ENCODE assay signal across 9 cellular contexts in the genomic region with DNA sequence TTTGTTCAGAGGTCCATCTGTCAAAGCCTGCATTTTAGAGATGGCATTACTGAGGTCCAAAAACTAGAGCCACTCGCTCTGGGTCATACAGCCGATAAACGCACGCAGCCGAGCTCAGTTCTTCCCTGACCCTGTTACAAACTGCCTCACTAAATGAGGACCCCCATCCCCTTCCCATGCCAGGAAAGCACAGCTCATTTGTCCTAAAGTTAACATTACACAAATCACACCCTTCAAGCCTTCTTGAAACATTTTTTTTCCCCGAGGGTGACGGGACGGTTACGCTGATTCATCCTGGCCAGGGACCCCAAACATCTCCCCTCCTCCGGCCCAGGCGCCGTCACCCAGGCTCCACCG. TPM values are rescaled to one million over a fixed set of nuclear protein-coding genes. Genes with fewer than 3 reads are reported as not detected.
DNase-seq lines count a peak whose midpoint lies in the region; ATAC-seq and TF ChIP-seq lines count a peak whose summit lies in the region.
"Had no signal": no experiment of that assay in that cellular context is flagged by ENCODE, and none has a peak within 500 bp of the region (broad histone marks: within the 10 kb centered on the region; RNA-seq: fewer than 3 reads in every experiment).

No MANE protein-coding gene starts in this region.

- TF ChIP-seq CTCF in right atrium auricular region (IDR thresholded peaks at IDR 0.05) = no peak

- H3K27ac Mint-ChIP-seq in naive thymus-derived CD8-positive, alpha-beta T cell = peak overlapping the region in 7 of 10 donors; percentile 24 to 82 (median 36)

- DNase-seq in right atrium auricular region (ENCODE audit: low spot score) (no peak), left ventricle myocardium superior (no peak), GM19240 (ENCODE audit: insufficient read length, low spot score) (no peak), OCI-M2 (lab: John Stamatoyannopoulos, UW; ENCODE audit: unreplicated experiment) (no peak), Ammon's horn (ENCODE audit: low spot score) (no peak)
- DNase-seq in naive thymus-derived CD8-positive, alpha-beta T cell = no peak
- DNase-seq: KG1 had no signal

- H3K9ac ChIP-seq in duodenal mucosa (ENCODE audit: low read depth in 1 of 2, low read length in 2 of 2) = peak overlapping the region; percentile 24 to 53

- POLR2A ChIA-PET in naive thymus-derived CD8-positive, alpha-beta T cell (lab: Charles Lee) = interaction anchor here (0.7 kb wide), 1 partner anchor 625 kb away, joined by 3 read pairs; no protein-coding TSS in a partner anchor

- H3K9me3 Mint-ChIP-seq in naive thymus-derived CD8-positive, alpha-beta T cell = no peaks in the 10 kb centered on the region

- intact Hi-C loops in left ventricle myocardium superior (cut with micrococcal nuclease) = no loop called here

- H3K4me1 Mint-ChIP-seq in naive thymus-derived CD8-positive, alpha-beta T cell = peaks cover 23 to 60% (median 28%) of the 10 kb centered on the region in 4 donors

- H3K4me1 ChIP-seq in right atrium auricular region (peaks cover 0 to 15% of the 10 kb centered on the region in 2 donors), duodenal mucosa (ENCODE audit: control insufficient read depth in 1 of 2, insufficient read depth in 2 of 2, low read length in 2 of 2) (peaks cover 10% of the 10 kb centered on the region in 2 donors)

- peak overlapping the region; percentile 65 to 84 for H3K27ac ChIP-seq in right atrium auricular region
- H3K27ac ChIP-seq in duodenal mucosa (ENCODE audit: low read depth, low read length) = no peak overlapping the region

- no peak for ATAC-seq in left ventricle myocardium superior
- no peak for ATAC-seq in naive thymus-derived CD8-positive, alpha-beta T cell
- no peak for ATAC-seq in HG02678 (IDR thresholded peaks at IDR 0.05; ENCODE audit: unreplicated experiment)

- H3K9me3 ChIP-seq in right atrium auricular region = peaks cover 0 to 11% of the 10 kb centered on the region in 2 donors
- peaks cover 0 to 2% of the 10 kb centered on the region in 2 donors for H3K9me3 ChIP-seq in duodenal mucosa (ENCODE audit: control insufficient read depth in 1 of 2, low read length in 2 of 2)

- H3K4me3 Mint-ChIP-seq in naive thymus-derived CD8-positive, alpha-beta T cell = peak overlapping the region; percentile 74 to 89 (median 82)

- no peaks in the 10 kb centered on the region for H3K36me3 ChIP-seq in right atrium auricular region
- no peaks in the 10 kb centered on the region for H3K36me3 ChIP-seq in duodenal mucosa (ENCODE audit: control insufficient read depth in 1 of 2, insufficient read depth in 2 of 2, low read length in 2 of 2)

- peak overlapping the region; percentile 65 to 67 for H3K4me3 ChIP-seq in right atrium auricular region
- peak overlapping the region; percentile 69 to 83 for H3K4me3 ChIP-seq in duodenal mucosa (ENCODE audit: low read depth in 1 of 2, low read length in 2 of 2)

- H3K27me3 ChIP-seq in right atrium auricular region = no peaks in the 10 kb centered on the region
- H3K27me3 ChIP-seq in duodenal mucosa (ENCODE audit: control insufficient read depth in 1 of 2, insufficient read depth in 2 of 2, low read length in 2 of 2) = peaks cover 2 to 6% of the 10 kb centered on the region in 2 donors

- peaks cover 0 to 4% (median 0%) of the 10 kb centered on the region in 3 donors for H3K36me3 Mint-ChIP-seq in naive thymus-derived CD8-positive, alpha-beta T cell

- H3K27me3 Mint-ChIP-seq in naive thymus-derived CD8-positive, alpha-beta T cell = no peaks in the 10 kb centered on the region

RNA-seq across cellular contexts. Expression of a gene that starts 0.8 kb away (rescaled TPM):
- 1 to 10 TPM; 3.1 to 7.1 TPM for total RNA-seq in right atrium auricular region
- 3.8 TPM for total RNA-seq in left ventricle myocardium superior
- total RNA-seq in naive thymus-derived CD8-positive, alpha-beta T cell = 1 to 10 TPM; 2.0 to 2.2 TPM
- 1 to 10 TPM; 2.8 to 8.6 (median 3.8) TPM for polyA plus RNA-seq in naive thymus-derived CD8-positive, alpha-beta T cell
